Comparison of ENCODE assay signal across 8 cellular contexts in genomic region chr17:50920041-50920410, GRCh38. TPM values are rescaled to one million over a fixed set of nuclear protein-coding genes. Genes with fewer than 3 reads are reported as not detected.
DNase-seq lines count a peak whose midpoint lies in the region; ATAC-seq and TF ChIP-seq lines count a peak whose summit lies in the region.

No MANE protein-coding gene starts in this region.

- H4K20me1 ChIP-seq in mammary epithelial cell (ENCODE audit: insufficient read depth, low read length): no peaks in the 10 kb centered on the region

- peak overlapping the region; percentile 76 for H3K9ac ChIP-seq in mammary epithelial cell (ENCODE audit: insufficient read depth, low read length)

- TF ChIP-seq CTCF in heart right ventricle (IDR thresholded peaks at IDR 0.05) (no peak), mammary epithelial cell (conservative IDR thresholded peaks at IDR 0.05 in 1 of 2, IDR thresholded peaks at IDR 0.05 in 1 of 2; ENCODE audit: extremely low read depth in 1 of 2, insufficient read depth in 1 of 2, low read depth in 1 of 2, low read length in 2 of 2) (no peak), mucosa of descending colon (IDR thresholded peaks at IDR 0.05) (no peak)

- H2AFZ ChIP-seq in mammary epithelial cell (ENCODE audit: low read depth, low read length): peak overlapping the region; percentile 58

- H3K4me3 ChIP-seq in heart right ventricle: no peak overlapping the region
- H3K4me3 ChIP-seq in mammary epithelial cell (replicated peaks in 1 of 3; ENCODE audit: insufficient read depth in 1 of 3, low read depth in 2 of 3, low read length in 3 of 3): no peak overlapping the region
- H3K4me3 ChIP-seq in mucosa of descending colon: no peak overlapping the region
- no peak overlapping the region for H3K4me3 ChIP-seq in urinary bladder (ENCODE audit: low read depth, low read length)

- H3K36me3 ChIP-seq in heart right ventricle (no peaks in the 10 kb centered on the region), mammary epithelial cell (ENCODE audit: insufficient read depth, low read length) (no peaks in the 10 kb centered on the region), mucosa of descending colon (ENCODE audit: low read depth) (no peaks in the 10 kb centered on the region), urinary bladder (ENCODE audit: insufficient read depth) (no peaks in the 10 kb centered on the region)

- 52 to 64% methylated on average over 8 of the region's 8 CpGs for WGBS in heart right ventricle, 2 donors
- 32% methylated on average over 5 of the region's 8 CpGs for WGBS in mammary epithelial cell (ENCODE audit: low coverage, missing lambda C conversion rate)
- WGBS in urinary bladder: 55% methylated on average over 8 of the region's 8 CpGs

- intact Hi-C loops in heart right ventricle (cut with DNase I) (no loop called here), cardiac septum (cut with DNase I) (no loop called here), mammary epithelial cell (cut with micrococcal nuclease) (no loop called here), mucosa of descending colon (cut with DNase I, micrococcal nuclease) (no loop called here)

- H3K27ac ChIP-seq in heart right ventricle: peak overlapping the region; percentile 69 to 89 (median 80)
- peak overlapping the region; percentile 83 for H3K27ac ChIP-seq in mammary epithelial cell (ENCODE audit: insufficient read depth, low read depth, low read length)
- peak overlapping the region; percentile 74 for H3K27ac ChIP-seq in urinary bladder (ENCODE audit: low read depth)

- H3K27me3 ChIP-seq in heart right ventricle: no peaks in the 10 kb centered on the region
- no peaks in the 10 kb centered on the region for H3K27me3 ChIP-seq in mammary epithelial cell (ENCODE audit: insufficient read depth, low read length)

- CTCF ChIA-PET in mammary epithelial cell (lab: Charles Lee; ENCODE audit: low non-redundant PET): no interaction called here

- dilution Hi-C loops in mammary epithelial cell (cut with HindIII; ENCODE audit: low sequenced_read_pairs): no loop called here

- H3K4me1 ChIP-seq in heart right ventricle (peaks cover 31 to 76% (median 54%) of the 10 kb centered on the region in 9 donors), mammary epithelial cell (ENCODE audit: insufficient read depth, low read length) (peaks cover 60% of the 10 kb centered on the region), mucosa of descending colon (ENCODE audit: low read depth) (peaks cover 71% of the 10 kb centered on the region), urinary bladder (ENCODE audit: insufficient read depth) (peaks cover 2% of the 10 kb centered on the region)

- H3K4me2 ChIP-seq in mammary epithelial cell (ENCODE audit: insufficient read depth, low read depth, low read length): peak overlapping the region; percentile 38

- DNase-seq in heart right ventricle (no peak), cardiac septum (ENCODE audit: low spot score) (no peak), mammary epithelial cell (no peak), mucosa of descending colon (no peak), left lobe of liver (ENCODE audit: low spot score) (no peak), iPS-NIHi11 (ENCODE audit: low spot score) (no peak)

- ATAC-seq in heart right ventricle: peak in 1 of 8 donors; percentile 0
- peak; percentile 8 for ATAC-seq in mucosa of descending colon
- ATAC-seq in HG02610 (IDR thresholded peaks at IDR 0.05; ENCODE audit: unreplicated experiment): no peak
- no peak for ATAC-seq in left lobe of liver

- in situ Hi-C loops in mammary epithelial cell (cut with MboI; ENCODE audit: low sequenced_read_pairs in 2 of 2): no loop called here

- H3K9me3 ChIP-seq in heart right ventricle (no peaks in the 10 kb centered on the region), mammary epithelial cell (replicated peaks; ENCODE audit: insufficient read depth, low read length) (no peaks in the 10 kb centered on the region), mucosa of descending colon (no peaks in the 10 kb centered on the region)

- no peaks in the 10 kb centered on the region for H3K79me2 ChIP-seq in mammary epithelial cell (ENCODE audit: insufficient read depth, low read length)

- BruUV-seq in mammary epithelial cell (replicated peaks; lab: Mats Ljungman, UMichigan): TSS peak; percentile 60

RNA-seq across cellular contexts. Expression of gene TOB1, which starts 53.9 kb away (rescaled TPM):
- total RNA-seq in heart right ventricle (100 to 1,000 TPM in 6 of 10 donors, 10 to 100 TPM in 4; 54.7 to 134 (median 106) TPM), cardiac septum (71.1 TPM), mammary epithelial cell (100 to 1,000 TPM in 1 of 2 donors, 10 to 100 TPM in 1; 51.2 to 149 TPM), mucosa of descending colon (100 to 1,000 TPM; 120 to 156 (median 128) TPM), urinary bladder (47.4 TPM), left lobe of liver (209 TPM)
- polyA plus RNA-seq in heart right ventricle (10 to 100 TPM; 15.6 to 31.7 TPM), mammary epithelial cell (89.6 TPM), urinary bladder (41.3 TPM)
- polyA minus RNA-seq in mammary epithelial cell: 94.4 TPM
